In the genomic region with DNA sequence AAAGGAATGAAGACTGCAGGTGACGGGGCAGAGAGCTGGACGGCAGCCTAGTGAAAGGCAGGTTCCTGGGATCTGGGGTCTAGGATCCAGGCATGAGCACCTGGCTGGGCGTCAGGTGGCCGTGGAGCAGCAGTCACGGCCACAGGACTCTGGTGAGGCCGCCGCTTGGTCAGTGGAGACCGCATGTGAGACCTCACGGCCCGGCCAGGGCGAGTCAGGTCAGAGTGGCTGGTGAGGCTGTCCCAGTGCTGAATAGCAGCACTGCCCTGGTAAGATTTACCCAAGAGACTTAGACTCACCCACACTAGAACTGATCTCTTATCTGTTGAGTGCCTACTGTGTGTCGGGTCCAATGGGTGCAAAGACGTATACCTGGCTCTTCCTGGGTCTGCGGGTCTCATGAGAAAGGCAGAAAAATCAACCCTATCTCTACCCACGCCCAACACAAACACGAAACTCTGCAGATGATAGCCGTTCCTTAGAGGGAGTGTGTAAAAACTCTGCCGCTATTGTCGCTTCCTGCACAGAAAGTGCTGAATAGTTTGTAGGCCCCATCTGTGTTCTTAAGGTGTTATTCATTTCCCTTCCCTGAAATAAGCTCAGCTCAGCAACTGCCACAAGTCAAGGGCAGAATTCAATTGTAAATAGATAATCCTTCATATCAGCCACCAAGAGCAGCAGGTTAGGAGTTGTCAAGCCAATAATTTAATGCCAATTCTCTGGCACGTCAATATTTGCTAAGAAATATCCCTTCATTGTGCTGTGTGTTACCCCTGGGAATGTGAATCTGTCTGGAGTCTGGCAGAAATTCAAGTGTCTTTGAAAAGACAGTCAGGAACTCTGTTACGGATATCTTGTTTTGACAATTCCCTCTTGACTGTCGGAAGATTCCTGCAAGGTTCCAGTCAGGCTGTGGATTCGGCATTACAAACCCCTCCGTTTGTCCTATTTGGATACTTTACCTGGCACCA, we compare ENCODE assay signal across 2 cellular contexts.
TF ChIP-seq lines count a peak whose summit lies in the region.

No MANE protein-coding gene starts in this region.

TF ChIP-seq in endothelial cell of umbilical vein, 7 proteins besides CTCF, POLR2A, EP300 and RAD21 (continued from another document):
- no peak for TF ChIP-seq POLR2AphosphoS5 (IDR thresholded peaks at IDR 0.05; ENCODE audit: insufficient read depth, low read depth, low read length)
- TF ChIP-seq MYC (IDR thresholded peaks at IDR 0.05; ENCODE audit: low read depth, low read length), result no peak
- no peak for TF ChIP-seq EZH2 (IDR thresholded peaks at IDR 0.05; ENCODE audit: borderline replicate concordance, low read depth, low read length, severe bottlenecking)
- TF ChIP-seq, protein P1, sequence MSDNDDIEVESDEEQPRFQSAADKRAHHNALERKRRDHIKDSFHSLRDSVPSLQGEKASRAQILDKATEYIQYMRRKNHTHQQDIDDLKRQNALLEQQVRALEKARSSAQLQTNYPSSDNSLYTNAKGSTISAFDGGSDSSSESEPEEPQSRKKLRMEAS (IDR thresholded peaks at IDR 0.05; ENCODE audit: insufficient read depth, insufficient read length), result no peak
- no peak for TF ChIP-seq GATA2 (IDR thresholded peaks at IDR 0.05; ENCODE audit: insufficient read depth, insufficient read length, low read depth, low read length)
- no peak for TF ChIP-seq JUN (IDR thresholded peaks at IDR 0.05; ENCODE audit: borderline replicate concordance, insufficient read depth, insufficient read length, low read depth)

TF ChIP-seq in neural cell, 6 proteins besides CTCF, POLR2A, EP300 and RAD21:
- TF ChIP-seq REST (IDR thresholded peaks at IDR 0.05; ENCODE audit: borderline replicate concordance), result no peak
- no peak for TF ChIP-seq EZH2 (IDR thresholded peaks at IDR 0.05; ENCODE audit: borderline replicate concordance, insufficient read depth, low read length, poor library complexity, severe bottlenecking)
- peak; percentile 88 for TF ChIP-seq POLR2AphosphoS5 (IDR thresholded peaks at IDR 0.05)
